ENCODE assay signal across 22 cellular contexts in genomic region chr1:51858892-51859291, GRCh38.
"Had no signal": no experiment of that assay in that cellular context is flagged by ENCODE, and none has a peak within 500 bp of the region (broad histone marks: within the 10 kb centered on the region; RNA-seq: fewer than 3 reads in every experiment).

No MANE protein-coding gene starts in this region.

- H3K27me3 Mint-ChIP-seq: naive thymus-derived CD8-positive, alpha-beta T cell; type B pancreatic cell had no signal

- H3K4me2 ChIP-seq: neural progenitor cell, smooth muscle cell had no signal

- H3K27me3 ChIP-seq: colonic mucosa, dorsolateral prefrontal cortex, heart right ventricle, neural progenitor cell, ovary, suprapubic skin, thyroid gland had no signal

- FAIRE-seq: urothelium cell line had no signal

- H3K4me1 ChIP-seq: colonic mucosa, neural progenitor cell, thyroid gland had no signal

- H3K9me3 ChIP-seq: colonic mucosa, heart right ventricle, mucosa of descending colon, ovary, suprapubic skin, thyroid gland had no signal

- DNase-seq: colonic mucosa; dorsolateral prefrontal cortex; effector CD8-positive, alpha-beta T cell; foreskin melanocyte; heart right ventricle; hypothalamus; left colon; left ventricle myocardium superior; mammary epithelial cell; mucosa of descending colon; naive thymus-derived CD8-positive, alpha-beta T cell; nucleus accumbens; ovary; right cardiac atrium; stimulated activated CD4-positive, alpha-beta T cell treated with anti-CD3 and anti-CD28 coated beads, Interleukin-2, amount 100 ng/mL, for 48 hours; stimulated activated naive CD8-positive, alpha-beta T cell treated with anti-CD3 and anti-CD28 coated beads, Interleukin-15, Interleukin-2, amounts not matched to agents 100 U/mL and 50 U/mL, for 24 hours; thyroid gland had no signal

- H3K27ac ChIP-seq: colonic mucosa, dorsolateral prefrontal cortex, heart right ventricle, neural progenitor cell, ovary, suprapubic skin, thyroid gland had no signal

- ATAC-seq: left colon; left ventricle myocardium superior; mucosa of descending colon; naive thymus-derived CD8-positive, alpha-beta T cell; right cardiac atrium; stimulated activated naive CD8-positive, alpha-beta T cell treated with anti-CD3 and anti-CD28 coated beads, Interleukin-15, Interleukin-2, amounts not matched to agents 100 U/mL and 50 U/mL, for 24 hours had no signal

- H3K9me3 Mint-ChIP-seq: naive thymus-derived CD8-positive, alpha-beta T cell; neural progenitor cell; type B pancreatic cell had no signal

- H3K36me3 ChIP-seq: colonic mucosa, neural progenitor cell, ovary, thyroid gland had no signal

- H3K4me3 Mint-ChIP-seq: naive thymus-derived CD8-positive, alpha-beta T cell; neural progenitor cell; type B pancreatic cell had no signal

- H3K9ac ChIP-seq: neural progenitor cell had no signal

- H3K27ac Mint-ChIP-seq: neural progenitor cell, type B pancreatic cell had no signal

- H3K4me3 ChIP-seq: colonic mucosa, dorsolateral prefrontal cortex, heart right ventricle, mucosa of descending colon, neural progenitor cell, ovary, smooth muscle cell, suprapubic skin, thyroid gland had no signal

- H2AFZ ChIP-seq: neural progenitor cell had no signal

- H3K4me1 Mint-ChIP-seq: neural progenitor cell had no signal
